Comparison of ENCODE assay signal across 19 cellular contexts in the genomic region with DNA sequence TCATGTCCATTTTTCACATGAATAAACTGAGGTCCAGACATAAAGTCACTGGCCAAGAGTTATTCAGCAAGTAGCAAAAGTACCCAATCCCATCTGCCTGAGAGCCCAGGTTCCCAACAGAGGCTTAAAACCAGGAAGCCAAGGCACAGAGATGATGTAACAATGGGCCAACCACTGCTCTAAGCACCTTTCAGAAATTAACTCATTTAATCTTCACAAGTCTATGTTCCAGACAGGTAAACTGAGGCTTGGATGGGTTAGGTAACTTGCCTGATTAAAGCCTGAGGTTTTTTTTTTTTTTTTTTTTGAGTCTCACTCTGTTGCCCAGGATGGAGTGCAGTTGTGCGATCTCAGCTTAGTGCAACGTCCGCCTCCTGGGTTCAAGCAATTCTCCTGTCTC. TPM values are rescaled to one million over a fixed set of nuclear protein-coding genes. Genes with fewer than 3 reads are reported as not detected.
DNase-seq lines count a peak whose midpoint lies in the region; ATAC-seq and TF ChIP-seq lines count a peak whose summit lies in the region.
"Had no signal": no experiment of that assay in that cellular context is flagged by ENCODE, and none has a peak within 500 bp of the region (broad histone marks: within the 10 kb centered on the region; RNA-seq: fewer than 3 reads in every experiment).

No MANE protein-coding gene starts in this region.

- H3K36me3 Mint-ChIP-seq in activated CD8-positive, alpha-beta memory T cell treated with anti-CD3 and anti-CD28 coated beads, Interleukin-2, amount 10 ng/mL, durations not matched to agents 7 days and 5 days: peaks cover 44% of the 10 kb centered on the region
- H3K36me3 Mint-ChIP-seq in mesothelial cell of epicardium: peaks cover 14% of the 10 kb centered on the region

- POLR2A ChIA-PET in HEK293 (lab: Yijun Ruan, JAX): no interaction called here

- no peak overlapping the region for H3K4me3 Mint-ChIP-seq in activated CD8-positive, alpha-beta memory T cell treated with anti-CD3 and anti-CD28 coated beads, Interleukin-2, amount 10 ng/mL, durations not matched to agents 7 days and 5 days
- no peak overlapping the region for H3K4me3 Mint-ChIP-seq in mesothelial cell of epicardium
- H3K4me3 Mint-ChIP-seq: B cell; CD4-positive, alpha-beta T cell; HFFc6 had no signal

- no peak for DNase-seq in activated CD8-positive, alpha-beta memory T cell treated with anti-CD3 and anti-CD28 coated beads, Interleukin-2, amount 10 ng/mL, durations not matched to agents 7 days and 5 days
- DNase-seq in activated CD8-positive, alpha-beta memory T cell treated with anti-CD3 and anti-CD28 coated beads, Interleukin-2, amount 50 U/mL, for 4 hours: no peak
- DNase-seq in cardiac septum (ENCODE audit: low spot score) (peak; percentile 14), right atrium auricular region (ENCODE audit: low spot score) (no peak), mesothelial cell of epicardium (ENCODE audit: low spot score in 2 of 2, unreplicated experiment in 2 of 2) (no peak)
- DNase-seq: C1 segment of cervical spinal cord; CD4-positive, alpha-beta T cell; DMS153; DND-41; GDM1; HFFc6 had no signal

- H3K9me3 ChIP-seq in right atrium auricular region: no peaks in the 10 kb centered on the region
- H3K9me3 ChIP-seq in HEK293 (ENCODE audit: control insufficient read depth, insufficient read depth, low read depth, low read length): no peaks in the 10 kb centered on the region
- H3K9me3 ChIP-seq: HAP-1 had no signal

- H3K27ac Mint-ChIP-seq in activated CD8-positive, alpha-beta memory T cell treated with anti-CD3 and anti-CD28 coated beads, Interleukin-2, amount 10 ng/mL, durations not matched to agents 7 days and 5 days: peak overlapping the region; percentile 55
- H3K27ac Mint-ChIP-seq in mesothelial cell of epicardium: peak overlapping the region; percentile 43
- H3K27ac Mint-ChIP-seq: B cell; CD4-positive, alpha-beta T cell; HFFc6 had no signal

- H3K27ac ChIP-seq in right atrium auricular region (no peak overlapping the region), HEK293 (ENCODE audit: extremely low read depth, low read depth, low read length) (no peak overlapping the region)
- H3K27ac ChIP-seq: HL-60 had no signal

- H3K27me3 ChIP-seq in right atrium auricular region: no peaks in the 10 kb centered on the region

- H3K27me3 Mint-ChIP-seq in activated CD8-positive, alpha-beta memory T cell treated with anti-CD3 and anti-CD28 coated beads, Interleukin-2, amount 10 ng/mL, durations not matched to agents 7 days and 5 days: no peaks in the 10 kb centered on the region
- H3K27me3 Mint-ChIP-seq in mesothelial cell of epicardium (ENCODE audit: low read depth): no peaks in the 10 kb centered on the region
- H3K27me3 Mint-ChIP-seq: B cell; CD4-positive, alpha-beta T cell had no signal

- H3K36me3 ChIP-seq in right atrium auricular region: peaks cover 59% of the 10 kb centered on the region
- H3K36me3 ChIP-seq in HEK293 (ENCODE audit: control insufficient read depth in 2 of 2, insufficient read depth in 1 of 2, low read length in 2 of 2): peaks cover 65 to 73% of the 10 kb centered on the region in 2 experiments

- peaks cover 25% of the 10 kb centered on the region for H3K4me1 Mint-ChIP-seq in activated CD8-positive, alpha-beta memory T cell treated with anti-CD3 and anti-CD28 coated beads, Interleukin-2, amount 10 ng/mL, durations not matched to agents 7 days and 5 days
- peaks cover 20% of the 10 kb centered on the region for H3K4me1 Mint-ChIP-seq in mesothelial cell of epicardium

- TF ChIP-seq CTCF in right atrium auricular region (IDR thresholded peaks at IDR 0.05) (no peak), HEK293 (tag by site-specific recombination; IDR thresholded peaks at IDR 0.05) (no peak), mesothelial cell of epicardium (IDR thresholded peaks at IDR 0.05; ENCODE audit: unreplicated experiment) (no peak)

- ATAC-seq in activated CD8-positive, alpha-beta memory T cell treated with anti-CD3 and anti-CD28 coated beads, Interleukin-2, amount 10 ng/mL, durations not matched to agents 7 days and 5 days: no peak
- ATAC-seq in HG02852 (IDR thresholded peaks at IDR 0.05; ENCODE audit: unreplicated experiment) (no peak), HG03108 (IDR thresholded peaks at IDR 0.05; ENCODE audit: unreplicated experiment) (no peak)

- intact Hi-C loops in cardiac septum (cut with DNase I): loop anchor here (10.0 kb wide), 1 partner anchor 293 kb away; a partner anchor contains a TSS

- CTCF ChIA-PET in activated CD8-positive, alpha-beta memory T cell treated with anti-CD3 and anti-CD28 coated beads, Interleukin-2, amount 10 ng/mL, durations not matched to agents 7 days and 5 days (lab: Charles Lee): no interaction called here
- CTCF ChIA-PET in HEK293 (lab: Yijun Ruan, JAX): interaction anchor here (1.1 kb wide), 1 partner anchor 285 kb away, joined by 3 read pairs; no protein-coding TSS in a partner anchor

- H3K9me3 Mint-ChIP-seq in activated CD8-positive, alpha-beta memory T cell treated with anti-CD3 and anti-CD28 coated beads, Interleukin-2, amount 10 ng/mL, durations not matched to agents 7 days and 5 days (ENCODE audit: low read depth): no peaks in the 10 kb centered on the region
- no peaks in the 10 kb centered on the region for H3K9me3 Mint-ChIP-seq in mesothelial cell of epicardium
- H3K9me3 Mint-ChIP-seq: CD4-positive, alpha-beta T cell; HFFc6 had no signal

- H3K4me1 ChIP-seq in right atrium auricular region (peaks cover 0 to 13% of the 10 kb centered on the region in 2 donors), HEK293 (ENCODE audit: control insufficient read depth, insufficient read depth, low read length) (peaks cover 24% of the 10 kb centered on the region)

- H3K4me3 ChIP-seq in right atrium auricular region (no peak overlapping the region), HEK293 (ENCODE audit: low read depth, low read length) (no peak overlapping the region)
- H3K4me3 ChIP-seq: HAP-1 had no signal

TF ChIP-seq in HEK293, 187 proteins besides CTCF, POLR2A, EP300 and RAD21:
- 0 out of 2 replicates have a peak, but pooled peaks have one; percentile 17 for TF ChIP-seq ZNF24 (tag by site-specific recombination; IDR thresholded peaks at IDR 0.05)
- TF ChIP-seq ZNF266 (tag by site-specific recombination; IDR thresholded peaks at IDR 0.05; ENCODE audit: low read depth): no peak
- no peak for TF ChIP-seq ZBTB48 (tag by site-specific recombination; IDR thresholded peaks at IDR 0.05)
- TF ChIP-seq, protein P1, sequence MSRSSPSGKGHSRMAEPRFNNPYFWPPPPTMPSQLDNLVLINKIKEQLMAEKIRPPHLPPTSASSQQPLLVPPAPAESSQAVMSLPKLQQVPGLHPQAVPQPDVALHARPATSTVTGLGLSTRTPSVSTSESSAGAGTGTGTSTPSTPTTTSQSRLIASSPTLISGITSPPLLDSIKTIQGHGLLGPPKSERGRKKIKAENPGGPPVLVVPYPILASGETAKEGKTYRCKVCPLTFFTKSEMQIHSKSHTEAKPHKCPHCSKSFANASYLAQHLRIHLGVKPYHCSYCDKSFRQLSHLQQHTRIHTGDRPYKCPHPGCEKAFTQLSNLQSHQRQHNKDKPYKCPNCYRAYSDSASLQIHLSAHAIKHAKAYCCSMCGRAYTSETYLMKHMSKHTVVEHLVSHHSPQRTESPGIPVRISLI (tag by site-specific recombination; IDR thresholded peaks at IDR 0.05): 0 out of 2 replicates have a peak, but pooled peaks have one; percentile 17
- TF ChIP-seq ZNF202 (tag by site-specific recombination; IDR thresholded peaks at IDR 0.05; ENCODE audit: borderline replicate concordance): no peak
- peak; percentile 80 for TF ChIP-seq ZNF664 (tag by site-specific recombination; IDR thresholded peaks at IDR 0.05)
TF ChIP-seq in HEK293: peak in this region for 3.

RNA-seq across cellular contexts. Expression of a gene that starts 4.0 kb away (rescaled TPM):
- 1 to 10 TPM; 7.5 to 7.7 TPM for total RNA-seq in activated CD8-positive, alpha-beta memory T cell treated with anti-CD3 and anti-CD28 coated beads, Interleukin-2, amount 10 ng/mL, durations not matched to agents 7 days and 5 days
- total RNA-seq in cardiac septum (31.2 TPM), right atrium auricular region (10 to 100 TPM; 11.1 to 14.5 TPM), mesothelial cell of epicardium (54.0 to 60.2 TPM (median 54.7 TPM) in 3 replicates)

RNA-seq across cellular contexts. Expression of a gene that starts 8.2 kb away (rescaled TPM):
- total RNA-seq in activated CD8-positive, alpha-beta memory T cell treated with anti-CD3 and anti-CD28 coated beads, Interleukin-2, amount 10 ng/mL, durations not matched to agents 7 days and 5 days: 100 to 1,000 TPM; 374 to 453 TPM
- total RNA-seq in cardiac septum (64.8 TPM), right atrium auricular region (10 to 100 TPM; 63.7 to 88.5 TPM), mesothelial cell of epicardium (273 to 278 TPM (median 274 TPM) in 3 replicates)

RNA-seq across cellular contexts. Expression of a gene that starts 59.3 kb away (rescaled TPM):
- not detected for total RNA-seq in activated CD8-positive, alpha-beta memory T cell treated with anti-CD3 and anti-CD28 coated beads, Interleukin-2, amount 10 ng/mL, durations not matched to agents 7 days and 5 days
- not detected for total RNA-seq in cardiac septum
- not detected for total RNA-seq in right atrium auricular region
- total RNA-seq in mesothelial cell of epicardium: not detected in 3 replicates
- total RNA-seq: A172; B cell; CD4-positive, alpha-beta T cell; H1; HFFc6 had no signal
